ENCODE assay signal across 25 cellular contexts in genomic region chr1:66443793-66444192, GRCh38.
A peak's percentile ranks its signal among the peaks of the same experiment; 100 is the strongest.
DNase-seq lines count a peak whose midpoint lies in the region; ATAC-seq, FAIRE-seq and TF ChIP-seq lines count a peak whose summit lies in the region.
"Had no signal": no experiment of that assay in that cellular context is flagged by ENCODE, and none has a peak within 500 bp of the region (broad histone marks: within the 10 kb centered on the region; RNA-seq: fewer than 3 reads in every experiment).

No MANE protein-coding gene starts in this region.

- H3K9me1 ChIP-seq in IMR-90 (ENCODE audit: insufficient read depth, low read length): peaks cover 11% of the 10 kb centered on the region

- peak overlapping the region; percentile 56; the same call in 1 of the 2 replicates for H4K5ac ChIP-seq in IMR-90 (ENCODE audit: low read depth, low read length)

- no peaks in the 10 kb centered on the region for H3K36me3 Mint-ChIP-seq in activated CD4-positive, alpha-beta T cell treated with anti-CD3 and anti-CD28 coated beads, Interleukin-2, amount 10 ng/mL, durations not matched to agents 24 days and 14 days (ENCODE audit: low read depth)
- H3K36me3 Mint-ChIP-seq: CD8-positive, alpha-beta T cell had no signal

- no peak overlapping the region for H3K56ac ChIP-seq in IMR-90 (ENCODE audit: extremely low read depth, insufficient read depth, low read length)

- peak overlapping the region; percentile 33; the same call in 1 of the 2 replicates for H3K9ac ChIP-seq in IMR-90 (ENCODE audit: low read depth, low read length)

- POLR2A ChIA-PET in IMR-90 (lab: Charles Lee; ENCODE audit: unreplicated experiment): no interaction called here

- H3K79me1 ChIP-seq in IMR-90 (ENCODE audit: low read depth in 1 of 2, low read length in 2 of 2): no peaks in the 10 kb centered on the region

- H3K9me3 Mint-ChIP-seq in activated CD4-positive, alpha-beta T cell treated with anti-CD3 and anti-CD28 coated beads, Interleukin-2, amount 10 ng/mL, durations not matched to agents 24 days and 14 days: no peaks in the 10 kb centered on the region
- H3K9me3 Mint-ChIP-seq: CD8-positive, alpha-beta T cell; H9 had no signal

- no peak overlapping the region for H3K4me3 ChIP-seq in IMR-90 (ENCODE audit: insufficient read depth, low read depth, low read length)
- no peak overlapping the region for H3K4me3 ChIP-seq in ascending aorta
- H3K4me3 ChIP-seq: coronary artery, gastrocnemius medialis, PC-9 had no signal

- no peak overlapping the region for H3K23ac ChIP-seq in IMR-90 (ENCODE audit: low read depth, low read length)

- intact Hi-C loops in activated CD4-positive, alpha-beta T cell treated with anti-CD3 and anti-CD28 coated beads, Interleukin-2, amount 10 ng/mL, durations not matched to agents 24 days and 14 days (cut with micrococcal nuclease): loop anchor here (10.0 kb wide), 1 partner anchor 1209 kb away; no protein-coding TSS in a partner anchor
- intact Hi-C loops in IMR-90 (cut with micrococcal nuclease): loop anchor here (10.0 kb wide), 1 partner anchor 619 kb away; no protein-coding TSS in a partner anchor
- intact Hi-C loops in ascending aorta (cut with DNase I): no loop called here

- in situ Hi-C loops in IMR-90 (cut with MboI; ENCODE audit: low sequenced_read_pairs): loop anchor here (10.0 kb wide), 2 partner anchors 489 to 1019 kb away; partner anchors contain the start of genes LEPR and LEPROT

- no peak overlapping the region for H4K8ac ChIP-seq in IMR-90 (ENCODE audit: low read depth in 2 of 2, low read length in 2 of 2)

- peak overlapping the region; percentile 81; the same call in 1 of the 2 replicates for H3K18ac ChIP-seq in IMR-90 (ENCODE audit: low read depth, low read length)

- dilution Hi-C loops in IMR-90 (cut with HindIII; ENCODE audit: low sequenced_read_pairs, unreplicated experiment): loop anchor here (10.0 kb wide), 1 partner anchor 189 kb away; no protein-coding TSS in a partner anchor

- no TSS peak for BruUV-seq in IMR-90 (replicated peaks; lab: Mats Ljungman, UMichigan)

- no peak overlapping the region for H3K27ac ChIP-seq in IMR-90 (ENCODE audit: insufficient read depth, low read length)
- no peak overlapping the region for H3K27ac ChIP-seq in ascending aorta
- H3K27ac ChIP-seq: coronary artery, gastrocnemius medialis, neutrophil, PC-9 had no signal

- TF ChIP-seq POLR2A in IMR-90 (IDR thresholded peaks at IDR 0.05; ENCODE audit: low read depth, low read length) (no peak), H54 (IDR thresholded peaks at IDR 0.05; ENCODE audit: low read depth, low read length) (no peak)

- H4K20me1 ChIP-seq in IMR-90 (ENCODE audit: insufficient read depth, low read length): no peaks in the 10 kb centered on the region

- no peak overlapping the region for H3K27ac Mint-ChIP-seq in activated CD4-positive, alpha-beta T cell treated with anti-CD3 and anti-CD28 coated beads, Interleukin-2, amount 10 ng/mL, durations not matched to agents 24 days and 14 days

- H2BK20ac ChIP-seq in IMR-90 (ENCODE audit: low read depth, low read length): peak overlapping the region; percentile 73

- H3K9me3 ChIP-seq in IMR-90 (ENCODE audit: control insufficient read depth, insufficient read depth, low read length) (no peaks in the 10 kb centered on the region), ascending aorta (no peaks in the 10 kb centered on the region)
- H3K9me3 ChIP-seq: gastrocnemius medialis, neutrophil had no signal

- CTCF ChIA-PET in IMR-90 (lab: Yijun Ruan, JAX): interaction anchor here (0.6 to 2.3 kb wide), 3 partner anchors 186 to 192 kb away, joined by 3 to 9 read pairs (median 3); no protein-coding TSS in a partner anchor

- TF ChIP-seq CTCF in IMR-90 (conservative IDR thresholded peaks at IDR 0.05; ENCODE audit: low read depth, low read length) (no peak; the same call in 1 of the 2 replicates), ascending aorta (IDR thresholded peaks at IDR 0.05) (no peak)

- WGBS in IMR-90 (ENCODE audit: extremely low coverage in 2 of 2, insufficient read length in 1 of 2), 2 experiments: no CpG with 5 or more reads among the region's 1 CpG

- H3K14ac ChIP-seq in IMR-90 (replicated peaks; ENCODE audit: low read depth, low read length): peak overlapping the region; percentile 45; the same call in 1 of the 2 replicates

- no peak overlapping the region for H3K4me2 ChIP-seq in IMR-90 (ENCODE audit: low read depth, low read length)
- H3K4me2 ChIP-seq: PC-9 had no signal

- H3K36me3 ChIP-seq in IMR-90 (ENCODE audit: control insufficient read depth, insufficient read depth, low read length): no peaks in the 10 kb centered on the region
- H3K36me3 ChIP-seq in ascending aorta: no peaks in the 10 kb centered on the region
- H3K36me3 ChIP-seq: gastrocnemius medialis, neutrophil had no signal

- peaks cover 14% of the 10 kb centered on the region for H3K27me3 Mint-ChIP-seq in activated CD4-positive, alpha-beta T cell treated with anti-CD3 and anti-CD28 coated beads, Interleukin-2, amount 10 ng/mL, durations not matched to agents 24 days and 14 days

- H3K4me1 ChIP-seq in IMR-90 (ENCODE audit: control insufficient read depth, insufficient read depth, low read length): peaks cover 7% of the 10 kb centered on the region
- H3K4me1 ChIP-seq in ascending aorta: no peaks in the 10 kb centered on the region

- peak overlapping the region; percentile 82 for H2BK15ac ChIP-seq in IMR-90 (ENCODE audit: low read depth, low read length)

- peak; percentile 20; the same call in 1 of the 2 replicates for TF ChIP-seq RAD21 in IMR-90 (IDR thresholded peaks at IDR 0.05; ENCODE audit: low read length)

- no peaks in the 10 kb centered on the region for H3K27me3 ChIP-seq in IMR-90 (ENCODE audit: control insufficient read depth, insufficient read depth, low read length)
- no peaks in the 10 kb centered on the region for H3K27me3 ChIP-seq in ascending aorta
- H3K27me3 ChIP-seq: gastrocnemius medialis, neutrophil had no signal

- H4K91ac ChIP-seq in IMR-90 (ENCODE audit: insufficient read depth, low read depth, low read length): no peak overlapping the region

- peak overlapping the region; percentile 57; the same call in 1 of the 2 replicates for H2AK5ac ChIP-seq in IMR-90 (ENCODE audit: low read depth, low read length)

- peak; percentile 53 for DNase-seq in activated CD4-positive, alpha-beta T cell treated with anti-CD3 and anti-CD28 coated beads, Interleukin-2, amount 10 ng/mL, durations not matched to agents 24 days and 14 days
- no peak for DNase-seq in activated CD4-positive, alpha-beta T cell treated with anti-CD3 and anti-CD28 coated beads, Interleukin-2, amount 50 U/mL, for 4 hours
- DNase-seq in IMR-90 (peak; percentile 26), amniotic epithelial cell (ENCODE audit: low read depth) (peak; percentile 26), pons (ENCODE audit: low spot score) (peak; percentile 14), ascending aorta (ENCODE audit: low spot score in 2 of 2) (no peak), H54 (ENCODE audit: insufficient read length, low spot score) (no peak)
- DNase-seq: activated CD4-positive, alpha-beta T cell treated with anti-CD3 and anti-CD28 coated beads for 1 hour; activated CD8-positive, alpha-beta memory T cell treated with anti-CD3 and anti-CD28 coated beads, Interleukin-2, amount 10 ng/mL, durations not matched to agents 7 days and 5 days; activated effector memory CD4-positive, alpha-beta T cell treated with anti-CD3 and anti-CD28 coated beads, Interleukin-2, amount 50 U/mL, for 16 hours; CD8-positive, alpha-beta T cell; gastrocnemius medialis; H9; KG1; kidney glomerular epithelial cell; NCI-H1417; NCI-H526 treated with DMSO at 0.1 percent for 48 hours; PC-9; retina had no signal

- no peak overlapping the region for H2AK9ac ChIP-seq in IMR-90 (replicated peaks; ENCODE audit: low read depth, low read length, poor library complexity)

- no peak overlapping the region for H2BK5ac ChIP-seq in IMR-90 (ENCODE audit: low read depth, low read length, poor library complexity, severe bottlenecking)

- H3K4me1 Mint-ChIP-seq in activated CD4-positive, alpha-beta T cell treated with anti-CD3 and anti-CD28 coated beads, Interleukin-2, amount 10 ng/mL, durations not matched to agents 24 days and 14 days: peaks cover 43% of the 10 kb centered on the region

- peak; percentile 54 for ATAC-seq in IMR-90 (ENCODE audit: low read depth)
- ATAC-seq in HG02623 (IDR thresholded peaks at IDR 0.05; ENCODE audit: unreplicated experiment): no peak
- ATAC-seq: activated CD8-positive, alpha-beta memory T cell treated with anti-CD3 and anti-CD28 coated beads, Interleukin-2, amount 10 ng/mL, durations not matched to agents 7 days and 5 days; CD8-positive, alpha-beta T cell; gastrocnemius medialis had no signal

- H3K4me3 Mint-ChIP-seq in activated CD4-positive, alpha-beta T cell treated with anti-CD3 and anti-CD28 coated beads, Interleukin-2, amount 10 ng/mL, durations not matched to agents 24 days and 14 days: no peak overlapping the region
- H3K4me3 Mint-ChIP-seq: CD8-positive, alpha-beta T cell; H9 had no signal

- H2BK120ac ChIP-seq in IMR-90 (ENCODE audit: low read depth, low read length): peak overlapping the region; percentile 25; the same call in 1 of the 2 replicates

- no peak for FAIRE-seq in H54 (lab: Jason Lieb, UNC)
- FAIRE-seq: A204.1, astrocyte, endothelial cell of umbilical vein had no signal

- H2AFZ ChIP-seq in IMR-90 (replicated peaks; ENCODE audit: low read length, poor library complexity): no peak overlapping the region
- H2AFZ ChIP-seq: PC-9 had no signal

- H3K4ac ChIP-seq in IMR-90 (ENCODE audit: low read depth, low read length): peak overlapping the region; percentile 54

TF ChIP-seq in IMR-90, 13 proteins besides CTCF, POLR2A, EP300 and RAD21 (continues in another document):
- no peak for TF ChIP-seq CHD1 (IDR thresholded peaks at IDR 0.05; ENCODE audit: low read depth, low read length)
- no peak for TF ChIP-seq RCOR1 (IDR thresholded peaks at IDR 0.05; ENCODE audit: insufficient replicate concordance, low read length)
- TF ChIP-seq, protein P1, sequence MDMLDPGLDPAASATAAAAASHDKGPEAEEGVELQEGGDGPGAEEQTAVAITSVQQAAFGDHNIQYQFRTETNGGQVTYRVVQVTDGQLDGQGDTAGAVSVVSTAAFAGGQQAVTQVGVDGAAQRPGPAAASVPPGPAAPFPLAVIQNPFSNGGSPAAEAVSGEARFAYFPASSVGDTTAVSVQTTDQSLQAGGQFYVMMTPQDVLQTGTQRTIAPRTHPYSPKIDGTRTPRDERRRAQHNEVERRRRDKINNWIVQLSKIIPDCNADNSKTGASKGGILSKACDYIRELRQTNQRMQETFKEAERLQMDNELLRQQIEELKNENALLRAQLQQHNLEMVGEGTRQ (IDR thresholded peaks at IDR 0.05; ENCODE audit: low read depth, low read length): no peak
- no peak for TF ChIP-seq NFE2L2 (IDR thresholded peaks at IDR 0.05; ENCODE audit: low read depth, low read length)

Comparison
In these comparisons a context has a peak if more than half of its experiments do, and no peak if none do; other contexts are left out.
1. DNase-seq: peak in activated CD4-positive, alpha-beta T cell treated with anti-CD3 and anti-CD28 coated beads, Interleukin-2, amount 10 ng/mL, durations not matched to agents 24 days and 14 days (single experiment), IMR-90 (single experiment), amniotic epithelial cell (single experiment) and pons (single experiment); none in activated CD4-positive, alpha-beta T cell treated with anti-CD3 and anti-CD28 coated beads, Interleukin-2, amount 50 U/mL, for 4 hours (0 of 2), ascending aorta (0 of 2) and H54 (single experiment).